In genomic region chr3:27789420-27789819, GRCh38 we compare ENCODE assay signal across 28 cellular contexts.
"Had no signal": no experiment of that assay in that cellular context is flagged by ENCODE, and none has a peak within 500 bp of the region (broad histone marks: within the 10 kb centered on the region; RNA-seq: fewer than 3 reads in every experiment).

No MANE protein-coding gene starts in this region.

- H3K27ac ChIP-seq: adrenal gland, body of pancreas, epithelial cell of prostate, esophagus squamous epithelium had no signal

- H3K4me1 ChIP-seq: adrenal gland, body of pancreas, esophagus squamous epithelium had no signal

- H3K4me3 ChIP-seq: adrenal gland, body of pancreas, esophagus squamous epithelium had no signal

- H3K36me3 ChIP-seq: adrenal gland, esophagus squamous epithelium had no signal

- H3K9me3 ChIP-seq: adrenal gland, body of pancreas, esophagus squamous epithelium had no signal

- DNase-seq: activated CD4-positive, alpha-beta memory T cell treated with anti-CD3 and anti-CD28 coated beads for 36 hours; activated CD4-positive, alpha-beta T cell treated with anti-CD3 and anti-CD28 coated beads for 36 hours; activated CD4-positive, alpha-beta T cell treated with anti-CD3 and anti-CD28 coated beads, Interleukin-2, amount 10 ng/mL, durations not matched to agents 24 days and 14 days; activated CD4-positive, CD25-positive, alpha-beta regulatory T cell; activated CD4-positive, CD25-positive, alpha-beta regulatory T cell treated with anti-CD3 and anti-CD28 coated beads, Interleukin-2, amount 50 U/mL, for 72 hours; activated CD8-positive, alpha-beta memory T cell treated with anti-CD3 and anti-CD28 coated beads, Interleukin-2, amount 10 ng/mL, durations not matched to agents 7 days and 5 days; activated CD8-positive, alpha-beta memory T cell treated with anti-CD3 and anti-CD28 coated beads, Interleukin-2, amount 50 U/mL, for 4 hours; activated CD8-positive, alpha-beta T cell treated with anti-CD3 and anti-CD28 coated beads, Interleukin-2, amount 10 ng/mL, durations not matched to agents 7 days and 5 days; activated effector memory CD4-positive, alpha-beta T cell treated with anti-CD3 and anti-CD28 coated beads, Interleukin-2, amount 50 U/mL, for 16 hours; activated naive CD4-positive, alpha-beta T cell treated with anti-CD3 and anti-CD28 coated beads for 36 hours; activated naive CD8-positive, alpha-beta T cell treated with anti-CD3 and anti-CD28 coated beads for 36 hours; activated naive CD8-positive, alpha-beta T cell treated with anti-CD3 and anti-CD28 coated beads, Interleukin-2, amount 50 U/mL, for 24 hours; activated T-cell treated with anti-CD3 and anti-CD28 coated beads, Interleukin-2, amount 50 U/mL, for 1 hour; activated T-cell treated with anti-CD3 and anti-CD28 coated beads, Interleukin-2, amount 50 U/mL, for 48 hours; adrenal gland; amygdala; aorta; body of pancreas; caudate nucleus; cortex of kidney; dermis blood vessel endothelial cell; effector CD8-positive, alpha-beta T cell; esophagus squamous epithelium; foreskin melanocyte; head of caudate nucleus; hippocampal formation; T1000 had no signal

- H3K27me3 ChIP-seq: adrenal gland, body of pancreas, esophagus squamous epithelium had no signal

- ATAC-seq: activated CD4-positive, alpha-beta T cell treated with anti-CD3 and anti-CD28 coated beads for 36 hours; activated CD8-positive, alpha-beta memory T cell treated with anti-CD3 and anti-CD28 coated beads, Interleukin-2, amount 10 ng/mL, durations not matched to agents 7 days and 5 days; activated CD8-positive, alpha-beta T cell treated with anti-CD3 and anti-CD28 coated beads, Interleukin-2, amount 10 ng/mL, durations not matched to agents 7 days and 5 days; activated naive CD8-positive, alpha-beta T cell treated with anti-CD3 and anti-CD28 coated beads, Interleukin-2, amount 50 U/mL, for 24 hours; body of pancreas had no signal
